Comparison of ENCODE assay signal across 20 cellular contexts in genomic region chr22:32707971-32708370, GRCh38.
"Had no signal": no experiment of that assay in that cellular context is flagged by ENCODE, and none has a peak within 500 bp of the region (broad histone marks: within the 10 kb centered on the region; RNA-seq: fewer than 3 reads in every experiment).

No MANE protein-coding gene starts in this region.

- DNase-seq: activated CD4-positive, alpha-beta T cell treated with anti-CD3 and anti-CD28 coated beads for 1 hour; activated CD4-positive, alpha-beta T cell treated with anti-CD3 and anti-CD28 coated beads, Interleukin-2, amount 50 U/mL, for 4 hours; activated T-cell treated with anti-CD3 and anti-CD28 coated beads for 4 hours; dermis blood vessel endothelial cell; effector memory CD8-positive, alpha-beta T cell; esophagus squamous epithelium; foreskin keratinocyte; glutamatergic neuron; hippocampal formation; left colon; lower lobe of right lung; posterior cingulate gyrus; retina; stimulated activated CD8-positive, alpha-beta memory T cell treated with anti-CD3 and anti-CD28 coated beads, Interleukin-4, amount 100 ng/mL, for 48 hours; stimulated activated naive CD4-positive, alpha-beta T cell; WERI-Rb-1 had no signal

- H3K4me3 Mint-ChIP-seq: activated naive CD8-positive, alpha-beta T cell; activated T-helper 1 cell treated with anti-CD3 and anti-CD28 coated beads, Interleukin-12 subunit alpha, Interleukin-12 subunit beta, Interleukin-2, Interleukin-4 antibody, amounts not matched to agents 30 ng/mL and 10 ng/mL and 1 ng/mL, durations not matched to agents 14 hours and 24 hours and 36 hours; effector memory CD8-positive, alpha-beta T cell; mesothelial cell of epicardium; natural killer cell treated with Interleukin-12 subunit alpha and Interleukin-12 subunit beta and Interleukin-15 and Interleukin-18, amount 100 ng/mL, for 72 hours had no signal

- H3K27ac Mint-ChIP-seq: activated naive CD8-positive, alpha-beta T cell; activated T-helper 1 cell treated with anti-CD3 and anti-CD28 coated beads, Interleukin-12 subunit alpha, Interleukin-12 subunit beta, Interleukin-2, Interleukin-4 antibody, amounts not matched to agents 30 ng/mL and 10 ng/mL and 1 ng/mL, durations not matched to agents 14 hours and 24 hours and 36 hours; effector memory CD8-positive, alpha-beta T cell; mesothelial cell of epicardium; natural killer cell treated with Interleukin-12 subunit alpha and Interleukin-12 subunit beta and Interleukin-15 and Interleukin-18, amount 100 ng/mL, for 72 hours had no signal
